Comparison of ENCODE assay signal across 24 cellular contexts in the genomic region with DNA sequence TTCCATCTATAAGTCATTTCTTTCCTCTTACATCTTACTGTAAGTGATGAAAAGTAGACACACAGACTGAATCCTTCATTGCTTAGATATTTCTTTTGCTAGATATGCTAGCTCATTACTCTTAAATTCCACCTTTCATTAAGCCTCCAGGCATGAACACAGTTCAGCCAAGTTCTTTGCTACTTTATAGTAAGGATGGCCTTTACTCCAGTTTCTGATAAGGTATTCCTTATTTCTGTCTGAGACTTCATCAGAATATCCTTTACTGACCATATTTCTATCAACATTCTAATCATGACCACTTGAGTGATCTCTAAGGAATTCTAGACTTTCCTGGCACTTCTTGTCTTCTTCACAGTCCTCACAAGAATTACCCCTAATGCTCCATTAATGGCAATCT.
"Had no signal": no experiment of that assay in that cellular context is flagged by ENCODE, and none has a peak within 500 bp of the region (broad histone marks: within the 10 kb centered on the region; RNA-seq: fewer than 3 reads in every experiment).

No MANE protein-coding gene starts in this region.

- H3K9me3 ChIP-seq: lower lobe of right lung, ovary, suprapubic skin, thoracic aorta, tibial artery, upper lobe of right lung had no signal

- DNase-seq: hypothalamus; immature natural killer cell; kidney; left colon; left lung; lower lobe of right lung; mammary epithelial cell; mesenchymal stem cell; naive B cell; ovary; right cardiac atrium; small intestine; spleen; stimulated activated CD4-positive, alpha-beta T cell treated with anti-CD3 and anti-CD28 coated beads, Interleukin-4, amount 100 ng/mL, for 24 hours; stimulated activated naive CD4-positive, alpha-beta T cell; tibial artery; upper lobe of right lung had no signal

- ATAC-seq: left colon; left lung; lower lobe of right lung; natural killer cell treated with Interleukin-12 subunit alpha and Interleukin-12 subunit beta and Interleukin-15 and Interleukin-18, amount 100 ng/mL, for 72 hours; right cardiac atrium; sciatic nerve; stimulated activated effector memory CD8-positive, alpha-beta T cell treated with anti-CD3 and anti-CD28 coated beads, Interleukin-12 subunit alpha, Interleukin-12 subunit beta, amount 100 ng/mL, for 72 hours; upper lobe of right lung had no signal

- H3K27me3 ChIP-seq: left lung, ovary, spleen, suprapubic skin, tibial artery, upper lobe of right lung had no signal

- H3K27ac ChIP-seq: left lung, lower lobe of right lung, ovary, spleen, suprapubic skin, thoracic aorta, tibial artery, upper lobe of right lung had no signal

- H3K4me1 Mint-ChIP-seq: immature natural killer cell; naive B cell; stimulated activated effector memory CD8-positive, alpha-beta T cell treated with anti-CD3 and anti-CD28 coated beads, Interleukin-12 subunit alpha, Interleukin-12 subunit beta, amount 100 ng/mL, for 72 hours had no signal

- H3K4me1 ChIP-seq: left lung, lower lobe of right lung, spleen, suprapubic skin, tibial artery, upper lobe of right lung had no signal

- H3K36me3 Mint-ChIP-seq: immature natural killer cell; naive B cell; natural killer cell treated with Interleukin-12 subunit alpha and Interleukin-12 subunit beta and Interleukin-15 and Interleukin-18, amount 100 ng/mL, for 72 hours; stimulated activated effector memory CD8-positive, alpha-beta T cell treated with anti-CD3 and anti-CD28 coated beads, Interleukin-12 subunit alpha, Interleukin-12 subunit beta, amount 100 ng/mL, for 72 hours had no signal

- H3K27ac Mint-ChIP-seq: immature natural killer cell; naive B cell; natural killer cell treated with Interleukin-12 subunit alpha and Interleukin-12 subunit beta and Interleukin-15 and Interleukin-18, amount 100 ng/mL, for 72 hours; progenitor cell of endocrine pancreas; stimulated activated effector memory CD8-positive, alpha-beta T cell treated with anti-CD3 and anti-CD28 coated beads, Interleukin-12 subunit alpha, Interleukin-12 subunit beta, amount 100 ng/mL, for 72 hours; stimulated activated naive CD8-positive, alpha-beta T cell treated with anti-CD3 and anti-CD28 coated beads, Interleukin-15, Interleukin-2, amounts not matched to agents 100 ng/mL and 50 ng/mL, for 24 hours had no signal

- H3K36me3 ChIP-seq: left lung, lower lobe of right lung, ovary, spleen, suprapubic skin, thoracic aorta, tibial artery, upper lobe of right lung had no signal

- H3K4me3 Mint-ChIP-seq: immature natural killer cell; naive B cell; natural killer cell treated with Interleukin-12 subunit alpha and Interleukin-12 subunit beta and Interleukin-15 and Interleukin-18, amount 100 ng/mL, for 72 hours; stimulated activated effector memory CD8-positive, alpha-beta T cell treated with anti-CD3 and anti-CD28 coated beads, Interleukin-12 subunit alpha, Interleukin-12 subunit beta, amount 100 ng/mL, for 72 hours; stimulated activated naive CD8-positive, alpha-beta T cell treated with anti-CD3 and anti-CD28 coated beads, Interleukin-15, Interleukin-2, amounts not matched to agents 100 ng/mL and 50 ng/mL, for 24 hours had no signal

- H3K27me3 Mint-ChIP-seq: naive B cell; natural killer cell treated with Interleukin-12 subunit alpha and Interleukin-12 subunit beta and Interleukin-15 and Interleukin-18, amount 100 ng/mL, for 72 hours; progenitor cell of endocrine pancreas; stimulated activated naive CD8-positive, alpha-beta T cell treated with anti-CD3 and anti-CD28 coated beads, Interleukin-15, Interleukin-2, amounts not matched to agents 100 ng/mL and 50 ng/mL, for 24 hours had no signal

- H3K4me3 ChIP-seq: left lung, lower lobe of right lung, ovary, spleen, suprapubic skin, thoracic aorta, tibial artery, upper lobe of right lung had no signal
